In genomic region chr16:85960486-85961046, GRCh38 we compare ENCODE assay signal across 18 cellular contexts.
A peak's percentile ranks its signal among the peaks of the same experiment; 100 is the strongest.
DNase-seq lines count a peak whose midpoint lies in the region; ATAC-seq, FAIRE-seq and TF ChIP-seq lines count a peak whose summit lies in the region.
"Had no signal": no experiment of that assay in that cellular context is flagged by ENCODE, and none has a peak within 500 bp of the region (broad histone marks: within the 10 kb centered on the region; RNA-seq: fewer than 3 reads in every experiment).

No MANE protein-coding gene starts in this region.

- H3K9ac ChIP-seq in K562 (ENCODE audit: insufficient read depth in 1 of 2, low read depth in 2 of 2, low read length in 2 of 2), result no peak overlapping the region
- H3K9ac ChIP-seq: GM23248 had no signal

- TF ChIP-seq RAD21 in K562 (CRISPR knock-in tag; conservative IDR thresholded peaks at IDR 0.05 in 1 of 2, IDR thresholded peaks at IDR 0.05 in 1 of 2), result no peak

- BruUV-seq in K562 (replicated peaks; lab: Mats Ljungman, UMichigan), result no TSS peak

- intact Hi-C loops in left ventricle myocardium superior (cut with micrococcal nuclease), result no loop called here
- intact Hi-C loops in left cardiac atrium (cut with DNase I), result no loop called here
- intact Hi-C loops in K562 (cut with micrococcal nuclease), result no loop called here

- peaks cover 10 to 47% of the 10 kb centered on the region in 2 experiments; a peak in 3 of 5 replicates for H3K27me3 ChIP-seq in K562 (ENCODE audit: control insufficient read depth in 2 of 2, insufficient read depth in 2 of 2, low read length in 2 of 2)

- H3K4me1 ChIP-seq in HEK293 (ENCODE audit: control insufficient read depth, insufficient read depth, low read length), result no peaks in the 10 kb centered on the region
- peaks cover 0 to 3% of the 10 kb centered on the region in 2 experiments; a peak in 1 of 5 replicates for H3K4me1 ChIP-seq in K562 (replicated peaks in 1 of 2; ENCODE audit: control insufficient read depth in 2 of 2, insufficient read depth in 2 of 2, low read length in 2 of 2)
- H3K4me1 ChIP-seq: Caco-2 had no signal

- no peaks in the 10 kb centered on the region for H4K20me1 ChIP-seq in K562 (replicated peaks; ENCODE audit: control insufficient read depth, insufficient read depth, low read length)

- H3K9me3 ChIP-seq in HEK293 (ENCODE audit: control insufficient read depth, insufficient read depth, low read depth, low read length), result no peaks in the 10 kb centered on the region
- H3K9me3 ChIP-seq in K562 (replicated peaks; ENCODE audit: control insufficient read depth, insufficient read depth, low read depth, low read length), result no peaks in the 10 kb centered on the region; the same call in 1 of the 2 replicates
- H3K9me3 ChIP-seq: Caco-2 had no signal

- H3K4me2 ChIP-seq in K562 (ENCODE audit: insufficient read depth, low read length), result no peak overlapping the region

- no peaks in the 10 kb centered on the region for H3K36me3 ChIP-seq in HEK293 (ENCODE audit: control insufficient read depth in 2 of 2, insufficient read depth in 1 of 2, low read length in 2 of 2)
- no peaks in the 10 kb centered on the region for H3K36me3 ChIP-seq in K562 (ENCODE audit: control insufficient read depth, insufficient read depth, low read length)

- CTCF ChIA-PET in HEK293 (lab: Yijun Ruan, JAX), result interaction anchor here (0.6 to 1.1 kb wide), 2 partner anchors 66 to 141 kb away, joined by 3 read pairs; no protein-coding TSS in a partner anchor
- CTCF ChIA-PET in K562 (lab: Yijun Ruan, JAX; ENCODE audit: low intra/inter-chr PET ratio), result no interaction called here

- DNase-seq in left ventricle myocardium superior, result no peak
- DNase-seq in left cardiac atrium, result no peak
- DNase-seq in K562 (ENCODE audit: extremely low read depth in 1 of 4, low spot score in 3 of 4), result no peak
- DNase-seq: Caco-2; CD4-positive, CD25-positive, alpha-beta regulatory T cell; CD8-positive, alpha-beta T cell; DMS153; DND-41; GM23248; H7; HCEC 1CT had no signal

- TF ChIP-seq EP300 in K562 (IDR thresholded peaks at IDR 0.05; ENCODE audit: low read length), result no peak

- H2AFZ ChIP-seq in K562 (ENCODE audit: low read depth, low read length), result no peak overlapping the region
- H2AFZ ChIP-seq: GM23248 had no signal

- TF ChIP-seq CTCF in HEK293 (tag by site-specific recombination; IDR thresholded peaks at IDR 0.05) (no peak), K562 (IDR thresholded peaks at IDR 0.05 in 2 of 3, conservative IDR thresholded peaks at IDR 0.05 in 1 of 3; ENCODE audit: insufficient read depth in 2 of 3, low read depth in 1 of 3, low read length in 3 of 3) (no peak)

- POLR2A ChIA-PET in HEK293 (lab: Yijun Ruan, JAX), result interaction anchor here (0.6 to 1.5 kb wide), 2 partner anchors 62 to 105 kb away, joined by 4 to 6 read pairs; partner anchors contain the start of gene IRF8
- POLR2A ChIA-PET in K562 (lab: Yijun Ruan, JAX), result interaction anchor here (0.8 kb wide), 1 partner anchor 11 kb away, joined by 3 read pairs; no protein-coding TSS in a partner anchor

- H3K27ac ChIP-seq in HEK293 (ENCODE audit: extremely low read depth, low read depth, low read length) (no peak overlapping the region), K562 (ENCODE audit: extremely low read depth, low read depth, low read length) (no peak overlapping the region)
- H3K27ac ChIP-seq: C4-2B, GM23248 had no signal

- no peaks in the 10 kb centered on the region for H3K79me2 ChIP-seq in K562 (ENCODE audit: control insufficient read depth, insufficient read depth, low read length)

- no peak for TF ChIP-seq POLR2A in K562 (conservative IDR thresholded peaks at IDR 0.05)

- no peaks in the 10 kb centered on the region for H3K9me1 ChIP-seq in K562 (ENCODE audit: control insufficient read depth, insufficient read depth, low read length)

- peak; percentile 55 for ATAC-seq in left ventricle myocardium superior
- ATAC-seq in left cardiac atrium, result no peak
- ATAC-seq in K562, result no peak
- no peak for ATAC-seq in HG02884 (IDR thresholded peaks at IDR 0.05; ENCODE audit: unreplicated experiment)
- no peak for ATAC-seq in GM19452 (IDR thresholded peaks at IDR 0.05; ENCODE audit: unreplicated experiment)
- ATAC-seq: CD8-positive, alpha-beta T cell had no signal

- WGBS in K562 (ENCODE audit: insufficient coverage, low coverage, missing lambda C conversion rate), result 2% methylated on average over 10 of the region's 10 CpGs

- FAIRE-seq in K562 (lab: Jason Lieb, UNC), result no peak
- FAIRE-seq: G401.6, GM12892, H1 had no signal

- H3K4me3 ChIP-seq in HEK293 (ENCODE audit: low read depth, low read length), result no peak overlapping the region
- no peak overlapping the region for H3K4me3 ChIP-seq in K562
- H3K4me3 ChIP-seq: GM23248 had no signal

- in situ Hi-C loops in K562 (cut with MboI), result no loop called here

TF ChIP-seq in HEK293, 187 proteins besides CTCF, POLR2A, EP300 and RAD21:
- TF ChIP-seq ZNF214 (tag by site-specific recombination; IDR thresholded peaks at IDR 0.05; ENCODE audit: borderline replicate concordance) (no peak), ZNF302 (tag by site-specific recombination; IDR thresholded peaks at IDR 0.05; ENCODE audit: low read depth) (no peak), ZNF274 (IDR thresholded peaks at IDR 0.05; ENCODE audit: low read length) (no peak), ZNF274 (tag by site-specific recombination; IDR thresholded peaks at IDR 0.05; ENCODE audit: borderline replicate concordance) (no peak), GLIS2 (tag by site-specific recombination; IDR thresholded peaks at IDR 0.05) (no peak), ZNF768 (tag by site-specific recombination; IDR thresholded peaks at IDR 0.05) (peak; percentile 62; the same call in 1 of the 2 replicates), ZNF776 (tag by site-specific recombination; IDR thresholded peaks at IDR 0.05; ENCODE audit: borderline replicate concordance) (no peak)

TF ChIP-seq in K562, 482 proteins besides CTCF, POLR2A, EP300 and RAD21:
- TF ChIP-seq FIP1L1 (IDR thresholded peaks at IDR 0.05; ENCODE audit: low read depth, low read length, poor library complexity, severe bottlenecking) (no peak), RBM25 (IDR thresholded peaks at IDR 0.05; ENCODE audit: low read depth, low read length, severe bottlenecking) (peak; percentile 27)
- TF ChIP-seq, protein P1, sequence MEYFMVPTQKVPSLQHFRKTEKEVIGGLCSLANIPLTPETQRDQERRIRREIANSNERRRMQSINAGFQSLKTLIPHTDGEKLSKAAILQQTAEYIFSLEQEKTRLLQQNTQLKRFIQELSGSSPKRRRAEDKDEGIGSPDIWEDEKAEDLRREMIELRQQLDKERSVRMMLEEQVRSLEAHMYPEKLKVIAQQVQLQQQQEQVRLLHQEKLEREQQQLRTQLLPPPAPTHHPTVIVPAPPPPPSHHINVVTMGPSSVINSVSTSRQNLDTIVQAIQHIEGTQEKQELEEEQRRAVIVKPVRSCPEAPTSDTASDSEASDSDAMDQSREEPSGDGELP (CRISPR knock-in tag; IDR thresholded peaks at IDR 0.05; ENCODE audit: borderline replicate concordance), result no peak
TF ChIP-seq in K562: peak in this region for 1.
